ENCODE assay signal across 8 cellular contexts in genomic region chr11:118619444-118620205, GRCh38. TPM values are rescaled to one million over a fixed set of nuclear protein-coding genes. Genes with fewer than 3 reads are reported as not detected.
A peak's percentile ranks its signal among the peaks of the same experiment; 100 is the strongest.
DNase-seq lines count a peak whose midpoint lies in the region; ATAC-seq, FAIRE-seq and TF ChIP-seq lines count a peak whose summit lies in the region.

No MANE protein-coding gene starts in this region.

- peaks cover 14% of the 10 kb centered on the region for H3K27me3 Mint-ChIP-seq in activated CD8-positive, alpha-beta T cell treated with anti-CD3 and anti-CD28 coated beads for 36 hours
- peaks cover 16% of the 10 kb centered on the region for H3K27me3 Mint-ChIP-seq in activated CD8-positive, alpha-beta T cell treated with anti-CD3 and anti-CD28 coated beads, Interleukin-2, amount 10 ng/mL, durations not matched to agents 7 days and 5 days (ENCODE audit: low read depth)

- no peak for TF ChIP-seq CTCF in activated CD8-positive, alpha-beta T cell treated with anti-CD3 and anti-CD28 coated beads for 36 hours (IDR thresholded peaks at IDR 0.05)
- TF ChIP-seq CTCF in bronchial epithelial cell (IDR thresholded peaks at IDR 0.05; ENCODE audit: insufficient read depth, low read length, severe bottlenecking) (no peak), left lung (IDR thresholded peaks at IDR 0.05) (no peak), transverse colon (IDR thresholded peaks at IDR 0.05) (no peak)

- no peaks in the 10 kb centered on the region for H3K9me3 Mint-ChIP-seq in activated CD8-positive, alpha-beta T cell treated with anti-CD3 and anti-CD28 coated beads for 36 hours
- H3K9me3 Mint-ChIP-seq in activated CD8-positive, alpha-beta T cell treated with anti-CD3 and anti-CD28 coated beads, Interleukin-2, amount 10 ng/mL, durations not matched to agents 7 days and 5 days (ENCODE audit: insufficient read depth), result no peaks in the 10 kb centered on the region

- DNase-seq in activated CD8-positive, alpha-beta T cell treated with anti-CD3 and anti-CD28 coated beads for 36 hours, result no peak
- DNase-seq in activated CD8-positive, alpha-beta T cell treated with anti-CD3 and anti-CD28 coated beads, Interleukin-2, amount 10 ng/mL, durations not matched to agents 7 days and 5 days, result no peak
- peak; percentile 94 for DNase-seq in bronchial epithelial cell (ENCODE audit: low read depth)
- DNase-seq in left lung, result peak in 1 of 2 donors; percentile 24
- no peak for DNase-seq in transverse colon
- DNase-seq in DMS114 treated with DMSO at 0.1 percent for 48 hours (lab: John Stamatoyannopoulos, UW; ENCODE audit: unreplicated experiment), result no peak

- H3K27ac ChIP-seq in left lung, result peak overlapping the region; percentile 78 to 81
- peak overlapping the region; percentile 74 to 90 (median 80) for H3K27ac ChIP-seq in transverse colon

- H3K4me3 ChIP-seq in bronchial epithelial cell (ENCODE audit: low read depth, low read length) (no peak overlapping the region), left lung (no peak overlapping the region), transverse colon (no peak overlapping the region)

- no peak for TF ChIP-seq POLR2A in transverse colon (IDR thresholded peaks at IDR 0.05)

- H3K4me1 ChIP-seq in left lung (peaks cover 56 to 73% of the 10 kb centered on the region in 2 donors), transverse colon (peaks cover 16 to 65% (median 44%) of the 10 kb centered on the region in 4 donors)

- CTCF ChIA-PET in activated CD8-positive, alpha-beta T cell treated with anti-CD3 and anti-CD28 coated beads for 36 hours (lab: Charles Lee), result interaction anchor here (1.4 to 2.2 kb wide), 2 partner anchors 10 to 25 kb away, joined by 3 to 7 read pairs; no protein-coding TSS in a partner anchor
- CTCF ChIA-PET in activated CD8-positive, alpha-beta T cell treated with anti-CD3 and anti-CD28 coated beads, Interleukin-2, amount 10 ng/mL, durations not matched to agents 7 days and 5 days (lab: Charles Lee), result interaction anchor here (0.9 to 3.0 kb wide), 3 partner anchors 11 to 70 kb away, joined by 3 to 10 read pairs (median 3); partner anchors contain the start of gene PHLDB1

- H3K36me3 Mint-ChIP-seq in activated CD8-positive, alpha-beta T cell treated with anti-CD3 and anti-CD28 coated beads for 36 hours (ENCODE audit: low read depth), result no peaks in the 10 kb centered on the region
- H3K36me3 Mint-ChIP-seq in activated CD8-positive, alpha-beta T cell treated with anti-CD3 and anti-CD28 coated beads, Interleukin-2, amount 10 ng/mL, durations not matched to agents 7 days and 5 days (ENCODE audit: low read depth), result no peaks in the 10 kb centered on the region

- in situ Hi-C loops in transverse colon (cut with MboI; ENCODE audit: low pct_ligation_motif_present in 1 of 4, low pct_unique_long_range_greater_than_20kb in 1 of 4, low sequenced_read_pairs in 3 of 4), result no loop called here

- H3K4me3 Mint-ChIP-seq in activated CD8-positive, alpha-beta T cell treated with anti-CD3 and anti-CD28 coated beads for 36 hours, result no peak overlapping the region
- no peak overlapping the region for H3K4me3 Mint-ChIP-seq in activated CD8-positive, alpha-beta T cell treated with anti-CD3 and anti-CD28 coated beads, Interleukin-2, amount 10 ng/mL, durations not matched to agents 7 days and 5 days

- peaks cover 9% of the 10 kb centered on the region for H3K4me1 Mint-ChIP-seq in activated CD8-positive, alpha-beta T cell treated with anti-CD3 and anti-CD28 coated beads for 36 hours (ENCODE audit: low read depth)
- peaks cover 6% of the 10 kb centered on the region for H3K4me1 Mint-ChIP-seq in activated CD8-positive, alpha-beta T cell treated with anti-CD3 and anti-CD28 coated beads, Interleukin-2, amount 10 ng/mL, durations not matched to agents 7 days and 5 days (ENCODE audit: low read depth)

- POLR2A ChIA-PET in activated CD8-positive, alpha-beta T cell treated with anti-CD3 and anti-CD28 coated beads for 36 hours (lab: Charles Lee), result interaction anchor here (0.9 kb wide), 1 partner anchor 19 kb away, joined by 3 read pairs; no protein-coding TSS in a partner anchor
- POLR2A ChIA-PET in activated CD8-positive, alpha-beta T cell treated with anti-CD3 and anti-CD28 coated beads, Interleukin-2, amount 10 ng/mL, durations not matched to agents 7 days and 5 days (lab: Charles Lee), result interaction anchor here (0.7 to 1.6 kb wide), 2 partner anchors 47 to 1165 kb away, joined by 3 to 4 read pairs; no protein-coding TSS in a partner anchor

- TF ChIP-seq EP300 in transverse colon (IDR thresholded peaks at IDR 0.05; ENCODE audit: low read depth), result no peak

- peak; percentile 38 for ATAC-seq in activated CD8-positive, alpha-beta T cell treated with anti-CD3 and anti-CD28 coated beads for 36 hours
- no peak for ATAC-seq in activated CD8-positive, alpha-beta T cell treated with anti-CD3 and anti-CD28 coated beads, Interleukin-2, amount 10 ng/mL, durations not matched to agents 7 days and 5 days
- ATAC-seq in left lung, result peak; percentile 7
- ATAC-seq in HG03354 (IDR thresholded peaks at IDR 0.05; ENCODE audit: poor library complexity, severe bottlenecking, unreplicated experiment), result no peak
- no peak for ATAC-seq in HG03025 (IDR thresholded peaks at IDR 0.05; ENCODE audit: low FRiP score, unreplicated experiment)

- no peak for FAIRE-seq in bronchial epithelial cell (lab: Jason Lieb, UNC)

- intact Hi-C loops in activated CD8-positive, alpha-beta T cell treated with anti-CD3 and anti-CD28 coated beads for 36 hours (cut with micrococcal nuclease), result no loop called here
- intact Hi-C loops in left lung (cut with DNase I) (no loop called here), transverse colon (cut with DNase I; ENCODE audit: low total_unique reads) (no loop called here)

- 33 to 66% methylated on average over 1 to 6 of the region's 6 CpGs for WGBS in transverse colon (ENCODE audit: low coverage in 1 of 2), 2 donors

- H3K27me3 ChIP-seq in bronchial epithelial cell (ENCODE audit: control insufficient read depth, insufficient read depth, low read length) (no peaks in the 10 kb centered on the region), left lung (peaks cover 0 to 11% of the 10 kb centered on the region in 2 donors), transverse colon (no peaks in the 10 kb centered on the region)

- H3K9me3 ChIP-seq in left lung, result no peaks in the 10 kb centered on the region
- no peaks in the 10 kb centered on the region for H3K9me3 ChIP-seq in transverse colon

- H3K36me3 ChIP-seq in bronchial epithelial cell (ENCODE audit: control insufficient read depth, insufficient read depth, low read length) (no peaks in the 10 kb centered on the region), left lung (peaks cover 0 to 21% of the 10 kb centered on the region in 2 donors), transverse colon (no peaks in the 10 kb centered on the region)

- H3K27ac Mint-ChIP-seq in activated CD8-positive, alpha-beta T cell treated with anti-CD3 and anti-CD28 coated beads for 36 hours, result no peak overlapping the region
- H3K27ac Mint-ChIP-seq in activated CD8-positive, alpha-beta T cell treated with anti-CD3 and anti-CD28 coated beads, Interleukin-2, amount 10 ng/mL, durations not matched to agents 7 days and 5 days, result no peak overlapping the region

RNA-seq across cellular contexts. Expression of gene PHLDB1, which starts 12.2 kb away (rescaled TPM):
- 1 to 10 TPM; 3.0 to 5.1 TPM for total RNA-seq in activated CD8-positive, alpha-beta T cell treated with anti-CD3 and anti-CD28 coated beads for 36 hours
- under 1 TPM; 0.63 to 0.76 TPM for total RNA-seq in activated CD8-positive, alpha-beta T cell treated with anti-CD3 and anti-CD28 coated beads, Interleukin-2, amount 10 ng/mL, durations not matched to agents 7 days and 5 days
- total RNA-seq in bronchial epithelial cell (13.3 and 22.6 TPM in 2 replicates), left lung (100 to 1,000 TPM in 1 of 2 donors, 10 to 100 TPM in 1; 76.5 to 120 TPM), transverse colon (100 to 1,000 TPM in 2 of 4 donors, 10 to 100 TPM in 2; 92.6 to 276 (median 161) TPM)

RNA-seq across cellular contexts. Expression of gene ARCN1, which starts 47.4 kb away (rescaled TPM):
- 100 to 1,000 TPM; 134 to 135 TPM for total RNA-seq in activated CD8-positive, alpha-beta T cell treated with anti-CD3 and anti-CD28 coated beads for 36 hours
- 100 to 1,000 TPM; 106 to 109 TPM for total RNA-seq in activated CD8-positive, alpha-beta T cell treated with anti-CD3 and anti-CD28 coated beads, Interleukin-2, amount 10 ng/mL, durations not matched to agents 7 days and 5 days
- total RNA-seq in bronchial epithelial cell (66.7 and 79.2 TPM in 2 replicates), left lung (100 to 1,000 TPM; 141 to 163 TPM), transverse colon (10 to 100 TPM; 27.9 to 80.3 (median 61.0) TPM)

RNA-seq across cellular contexts. Expression of gene IFT46, which starts 53.9 kb away (rescaled TPM):
- 10 to 100 TPM; 14.9 to 16.0 TPM for total RNA-seq in activated CD8-positive, alpha-beta T cell treated with anti-CD3 and anti-CD28 coated beads for 36 hours
- 10 to 100 TPM; 12.0 to 12.3 TPM for total RNA-seq in activated CD8-positive, alpha-beta T cell treated with anti-CD3 and anti-CD28 coated beads, Interleukin-2, amount 10 ng/mL, durations not matched to agents 7 days and 5 days
- total RNA-seq in bronchial epithelial cell, result 19.8 and 21.3 TPM in 2 replicates
- total RNA-seq in left lung, result 10 to 100 TPM; 15.6 to 19.1 TPM
- 10 to 100 TPM in 3 of 4 donors, 1 to 10 TPM in 1; 4.8 to 20.2 (median 14.8) TPM for total RNA-seq in transverse colon

RNA-seq across cellular contexts. Expression of gene TREH, which starts 59.8 kb away (rescaled TPM):
- total RNA-seq in activated CD8-positive, alpha-beta T cell treated with anti-CD3 and anti-CD28 coated beads for 36 hours, result not detected
- total RNA-seq in activated CD8-positive, alpha-beta T cell treated with anti-CD3 and anti-CD28 coated beads, Interleukin-2, amount 10 ng/mL, durations not matched to agents 7 days and 5 days, result not detected
- not detected in 2 replicates for total RNA-seq in bronchial epithelial cell
- total RNA-seq in left lung, result not detected
- total RNA-seq in transverse colon, result 1 to 10 TPM in 2 of 4 donors, not detected in 2; 4.9 to 5.6 TPM

Comparison
In these comparisons a context has a peak if more than half of its experiments do, and no peak if none do; other contexts are left out.
1. ATAC-seq: peak in activated CD8-positive, alpha-beta T cell treated with anti-CD3 and anti-CD28 coated beads for 36 hours (single experiment) and left lung (single experiment); none in activated CD8-positive, alpha-beta T cell treated with anti-CD3 and anti-CD28 coated beads, Interleukin-2, amount 10 ng/mL, durations not matched to agents 7 days and 5 days (single experiment), HG03354 (single experiment) and HG03025 (single experiment).